ENCODE assay signal across 1 cellular context in the genomic region with DNA sequence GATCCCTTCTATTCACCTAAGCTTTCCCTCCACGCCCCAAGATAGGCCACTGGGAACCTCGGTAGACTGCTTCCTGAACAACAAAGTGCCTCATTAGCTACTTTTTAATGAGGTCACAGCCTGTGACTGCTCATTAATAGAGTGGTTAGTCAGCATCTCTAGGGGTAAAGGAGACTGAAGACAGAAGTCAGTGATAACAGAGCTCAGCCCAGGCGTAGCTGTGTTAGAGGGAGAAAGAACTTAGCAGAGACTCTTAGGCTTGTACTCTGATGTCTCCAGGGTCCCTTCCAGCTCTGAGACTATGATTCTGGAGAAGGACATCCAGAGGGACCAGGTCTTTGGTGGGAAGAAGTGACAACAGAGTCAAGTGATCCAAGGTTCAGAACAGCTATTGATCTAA.
TF ChIP-seq lines count a peak whose summit lies in the region.

No MANE protein-coding gene starts in this region.

TF ChIP-seq in GM12878, 131 proteins besides CTCF, POLR2A, EP300 and RAD21:
- TF ChIP-seq, protein P1, sequence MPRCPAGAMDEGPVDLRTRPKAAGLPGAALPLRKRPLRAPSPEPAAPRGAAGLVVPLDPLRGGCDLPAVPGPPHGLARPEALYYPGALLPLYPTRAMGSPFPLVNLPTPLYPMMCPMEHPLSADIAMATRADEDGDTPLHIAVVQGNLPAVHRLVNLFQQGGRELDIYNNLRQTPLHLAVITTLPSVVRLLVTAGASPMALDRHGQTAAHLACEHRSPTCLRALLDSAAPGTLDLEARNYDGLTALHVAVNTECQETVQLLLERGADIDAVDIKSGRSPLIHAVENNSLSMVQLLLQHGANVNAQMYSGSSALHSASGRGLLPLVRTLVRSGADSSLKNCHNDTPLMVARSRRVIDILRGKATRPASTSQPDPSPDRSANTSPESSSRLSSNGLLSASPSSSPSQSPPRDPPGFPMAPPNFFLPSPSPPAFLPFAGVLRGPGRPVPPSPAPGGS (IDR thresholded peaks at IDR 0.05; ENCODE audit: borderline replicate concordance, insufficient read depth, low read depth, low read length, poor library complexity, severe bottlenecking) = no peak
- TF ChIP-seq RELA (IDR thresholded peaks at IDR 0.05; ENCODE audit: borderline replicate concordance, partially characterized antibody) (no peak), IRF4 (IDR thresholded peaks at IDR 0.05; ENCODE audit: low read depth, low read length) (no peak), CEBPB (IDR thresholded peaks at IDR 0.05; ENCODE audit: borderline replicate concordance in 1 of 2, low read depth in 2 of 2, low read length in 2 of 2) (no peak), ATF7 (IDR thresholded peaks at IDR 0.05; ENCODE audit: low read depth) (no peak), ZNF207 (IDR thresholded peaks at IDR 0.05; ENCODE audit: borderline replicate concordance) (no peak), SMAD5 (IDR thresholded peaks at IDR 0.05; ENCODE audit: low read depth) (no peak), ZBED1 (IDR thresholded peaks at IDR 0.05; ENCODE audit: borderline replicate concordance) (no peak), FOXK2 (IDR thresholded peaks at IDR 0.05) (no peak), NBN (IDR thresholded peaks at IDR 0.05) (no peak), CUX1 (IDR thresholded peaks at IDR 0.05; ENCODE audit: insufficient replicate concordance, low read depth, low read length) (no peak), NR2C1 (IDR thresholded peaks at IDR 0.05) (no peak), JUND (IDR thresholded peaks at IDR 0.05; ENCODE audit: low read depth, low read length) (no peak), CEBPZ (IDR thresholded peaks at IDR 0.05; ENCODE audit: low read depth, low read length) (no peak), YY1 (IDR thresholded peaks at IDR 0.05; ENCODE audit: low read depth, low read length) (no peak), CBFB (IDR thresholded peaks at IDR 0.05; ENCODE audit: low read depth) (no peak), SMC3 (IDR thresholded peaks at IDR 0.05; ENCODE audit: borderline replicate concordance, low read length) (no peak), ZSCAN29 (IDR thresholded peaks at IDR 0.05) (no peak)
- TF ChIP-seq, protein P2, sequence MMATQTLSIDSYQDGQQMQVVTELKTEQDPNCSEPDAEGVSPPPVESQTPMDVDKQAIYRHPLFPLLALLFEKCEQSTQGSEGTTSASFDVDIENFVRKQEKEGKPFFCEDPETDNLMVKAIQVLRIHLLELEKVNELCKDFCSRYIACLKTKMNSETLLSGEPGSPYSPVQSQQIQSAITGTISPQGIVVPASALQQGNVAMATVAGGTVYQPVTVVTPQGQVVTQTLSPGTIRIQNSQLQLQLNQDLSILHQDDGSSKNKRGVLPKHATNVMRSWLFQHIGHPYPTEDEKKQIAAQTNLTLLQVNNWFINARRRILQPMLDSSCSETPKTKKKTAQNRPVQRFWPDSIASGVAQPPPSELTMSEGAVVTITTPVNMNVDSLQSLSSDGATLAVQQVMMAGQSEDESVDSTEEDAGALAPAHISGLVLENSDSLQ (IDR thresholded peaks at IDR 0.05) = no peak
- TF ChIP-seq, protein P3, sequence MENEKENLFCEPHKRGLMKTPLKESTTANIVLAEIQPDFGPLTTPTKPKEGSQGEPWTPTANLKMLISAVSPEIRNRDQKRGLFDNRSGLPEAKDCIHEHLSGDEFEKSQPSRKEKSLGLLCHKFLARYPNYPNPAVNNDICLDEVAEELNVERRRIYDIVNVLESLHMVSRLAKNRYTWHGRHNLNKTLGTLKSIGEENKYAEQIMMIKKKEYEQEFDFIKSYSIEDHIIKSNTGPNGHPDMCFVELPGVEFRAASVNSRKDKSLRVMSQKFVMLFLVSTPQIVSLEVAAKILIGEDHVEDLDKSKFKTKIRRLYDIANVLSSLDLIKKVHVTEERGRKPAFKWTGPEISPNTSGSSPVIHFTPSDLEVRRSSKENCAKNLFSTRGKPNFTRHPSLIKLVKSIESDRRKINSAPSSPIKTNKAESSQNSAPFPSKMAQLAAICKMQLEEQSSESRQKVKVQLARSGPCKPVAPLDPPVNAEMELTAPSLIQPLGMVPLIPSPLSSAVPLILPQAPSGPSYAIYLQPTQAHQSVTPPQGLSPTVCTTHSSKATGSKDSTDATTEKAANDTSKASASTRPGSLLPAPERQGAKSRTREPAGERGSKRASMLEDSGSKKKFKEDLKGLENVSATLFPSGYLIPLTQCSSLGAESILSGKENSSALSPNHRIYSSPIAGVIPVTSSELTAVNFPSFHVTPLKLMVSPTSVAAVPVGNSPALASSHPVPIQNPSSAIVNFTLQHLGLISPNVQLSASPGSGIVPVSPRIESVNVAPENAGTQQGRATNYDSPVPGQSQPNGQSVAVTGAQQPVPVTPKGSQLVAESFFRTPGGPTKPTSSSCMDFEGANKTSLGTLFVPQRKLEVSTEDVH (IDR thresholded peaks at IDR 0.05; ENCODE audit: low read depth, partially characterized antibody) = no peak
